18 cellular contexts compared by ENCODE assay signal in the genomic region with DNA sequence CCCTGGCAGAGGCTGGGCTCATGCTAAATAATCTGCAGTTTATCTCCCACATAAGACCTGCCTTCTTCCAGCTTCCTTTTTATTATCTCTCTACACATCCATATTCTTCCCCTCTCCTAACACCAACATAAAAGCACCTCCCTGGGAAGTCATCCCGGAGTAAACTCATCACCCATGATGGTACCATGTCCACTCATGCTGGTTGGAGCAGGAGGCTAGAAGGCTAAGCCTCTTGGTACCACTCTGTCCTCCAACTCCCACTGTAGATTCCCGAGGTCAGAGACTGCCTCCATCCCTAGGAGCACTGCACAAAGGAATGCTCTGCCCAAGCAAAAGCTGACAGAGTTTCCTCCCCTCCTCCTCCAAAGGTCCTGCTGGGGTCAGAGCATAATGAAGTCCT. TPM values are rescaled to one million over a fixed set of nuclear protein-coding genes. Genes with fewer than 3 reads are reported as not detected.
DNase-seq lines count a peak whose midpoint lies in the region; ATAC-seq and TF ChIP-seq lines count a peak whose summit lies in the region.
"Had no signal": no experiment of that assay in that cellular context is flagged by ENCODE, and none has a peak within 500 bp of the region (broad histone marks: within the 10 kb centered on the region; RNA-seq: fewer than 3 reads in every experiment).

No MANE protein-coding gene starts in this region.

- H3K36me3 ChIP-seq in lower lobe of right lung (peaks cover 57% of the 10 kb centered on the region), heart right ventricle (peaks cover 0 to 70% (median 0%) of the 10 kb centered on the region in 9 donors)
- H3K36me3 ChIP-seq: ascending aorta had no signal

- H3K36me3 Mint-ChIP-seq in activated naive CD4-positive, alpha-beta T cell treated with anti-CD3 and anti-CD28 coated beads, Interleukin-2, amount 10 ng/mL, durations not matched to agents 7 days and 5 days: peaks cover 98% of the 10 kb centered on the region
- H3K36me3 Mint-ChIP-seq in activated CD8-positive, alpha-beta T cell treated with anti-CD3 and anti-CD28 coated beads for 36 hours (ENCODE audit: low read depth): peaks cover 100% of the 10 kb centered on the region

- H3K4me1 Mint-ChIP-seq in activated naive CD4-positive, alpha-beta T cell treated with anti-CD3 and anti-CD28 coated beads, Interleukin-2, amount 10 ng/mL, durations not matched to agents 7 days and 5 days: peaks cover 76% of the 10 kb centered on the region
- H3K4me1 Mint-ChIP-seq in activated CD8-positive, alpha-beta T cell treated with anti-CD3 and anti-CD28 coated beads for 36 hours (ENCODE audit: low read depth): peaks cover 71% of the 10 kb centered on the region

- POLR2A ChIA-PET in activated CD8-positive, alpha-beta T cell treated with anti-CD3 and anti-CD28 coated beads for 36 hours (lab: Charles Lee): interaction anchor here (0.8 to 10.4 kb wide), 7 partner anchors 8 to 36 kb away, joined by 3 to 245 read pairs (median 4); no protein-coding TSS in a partner anchor

- H3K4me1 ChIP-seq in lower lobe of right lung (peaks cover 87% of the 10 kb centered on the region), heart right ventricle (peaks cover 0 to 83% (median 2%) of the 10 kb centered on the region in 9 donors)
- H3K4me1 ChIP-seq: ascending aorta had no signal

- no peak for DNase-seq in activated naive CD4-positive, alpha-beta T cell treated with anti-CD3 and anti-CD28 coated beads, Interleukin-2, amount 10 ng/mL, durations not matched to agents 7 days and 5 days
- DNase-seq in activated naive CD4-positive, alpha-beta T cell treated with Interleukin-2 at 50 U/mL for 16 hours: no peak
- DNase-seq in activated CD8-positive, alpha-beta T cell treated with anti-CD3 and anti-CD28 coated beads for 36 hours: no peak
- DNase-seq in lower lobe of right lung: no peak
- DNase-seq in stimulated activated CD8-positive, alpha-beta memory T cell treated with anti-CD3 and anti-CD28 coated beads, Interleukin-4, amount 100 ng/mL, for 48 hours: no peak
- no peak for DNase-seq in heart right ventricle
- DNase-seq in inferior parietal cortex (ENCODE audit: extremely low spot score): no peak
- DNase-seq in stimulated activated naive CD4-positive, alpha-beta T cell treated with Interleukin-2 at 50 U/mL for 16 hours (lab: John Stamatoyannopoulos, UW): no peak
- DNase-seq: mesendoderm; NCI-H2081; NCI-H524 treated with DMSO at 0.1 percent for 48 hours; SHP77 treated with DMSO at 0.1 percent for 48 hours; stimulated activated CD4-positive, alpha-beta T cell treated with anti-CD3 and anti-CD28 coated beads, Interleukin-12 subunit alpha, Interleukin-12 subunit beta, amount 100 ng/mL, for 4 hours; T-helper 9 cell had no signal

- 78 to 92% methylated on average over 2 of the region's 2 CpGs for WGBS in heart right ventricle, 2 donors

- no peak for ATAC-seq in activated CD8-positive, alpha-beta T cell treated with anti-CD3 and anti-CD28 coated beads for 36 hours
- ATAC-seq in lower lobe of right lung (no peak), heart right ventricle (no peak)
- ATAC-seq: activated CD4-positive, CD25-positive, alpha-beta regulatory T cell treated with anti-CD3 and anti-CD28 coated beads, Interleukin-2, amount 50 U/mL, for 24 hours had no signal

- peak overlapping the region; percentile 99 for H3K4me3 Mint-ChIP-seq in activated naive CD4-positive, alpha-beta T cell treated with anti-CD3 and anti-CD28 coated beads, Interleukin-2, amount 10 ng/mL, durations not matched to agents 7 days and 5 days
- H3K4me3 Mint-ChIP-seq in activated CD8-positive, alpha-beta T cell treated with anti-CD3 and anti-CD28 coated beads for 36 hours: peak overlapping the region; percentile 99

- H3K27me3 ChIP-seq in lower lobe of right lung (ENCODE audit: low read depth) (no peaks in the 10 kb centered on the region), heart right ventricle (no peaks in the 10 kb centered on the region)
- H3K27me3 ChIP-seq: ascending aorta, vagina had no signal

- H3K9me3 Mint-ChIP-seq in activated naive CD4-positive, alpha-beta T cell treated with anti-CD3 and anti-CD28 coated beads, Interleukin-2, amount 10 ng/mL, durations not matched to agents 7 days and 5 days: no peaks in the 10 kb centered on the region
- no peaks in the 10 kb centered on the region for H3K9me3 Mint-ChIP-seq in activated CD8-positive, alpha-beta T cell treated with anti-CD3 and anti-CD28 coated beads for 36 hours

- H3K27me3 Mint-ChIP-seq in activated naive CD4-positive, alpha-beta T cell treated with anti-CD3 and anti-CD28 coated beads, Interleukin-2, amount 10 ng/mL, durations not matched to agents 7 days and 5 days: no peaks in the 10 kb centered on the region
- H3K27me3 Mint-ChIP-seq in activated CD8-positive, alpha-beta T cell treated with anti-CD3 and anti-CD28 coated beads for 36 hours: no peaks in the 10 kb centered on the region

- no peak for TF ChIP-seq CTCF in activated CD8-positive, alpha-beta T cell treated with anti-CD3 and anti-CD28 coated beads for 36 hours (IDR thresholded peaks at IDR 0.05)
- no peak for TF ChIP-seq CTCF in lower lobe of right lung (IDR thresholded peaks at IDR 0.05)
- no peak for TF ChIP-seq CTCF in heart right ventricle (IDR thresholded peaks at IDR 0.05)

- no peaks in the 10 kb centered on the region for H3K9me3 ChIP-seq in lower lobe of right lung
- H3K9me3 ChIP-seq in heart right ventricle: no peaks in the 10 kb centered on the region
- H3K9me3 ChIP-seq: ascending aorta, vagina had no signal

- CTCF ChIA-PET in activated naive CD4-positive, alpha-beta T cell treated with anti-CD3 and anti-CD28 coated beads, Interleukin-2, amount 10 ng/mL, durations not matched to agents 7 days and 5 days (lab: Charles Lee): interaction anchor here (0.7 to 11.1 kb wide), 5 partner anchors 13 to 204 kb away, joined by 3 to 250 read pairs (median 5); no protein-coding TSS in a partner anchor
- CTCF ChIA-PET in activated CD8-positive, alpha-beta T cell treated with anti-CD3 and anti-CD28 coated beads for 36 hours (lab: Charles Lee): interaction anchor here (0.8 to 8.8 kb wide), 8 partner anchors 9 to 165 kb away, joined by 3 to 150 read pairs (median 4); a partner anchor contains a TSS

- H3K27ac ChIP-seq in lower lobe of right lung (no peak overlapping the region), heart right ventricle (peak overlapping the region in 1 of 10 donors; percentile 93)
- H3K27ac ChIP-seq: ascending aorta, vagina had no signal

- H3K27ac Mint-ChIP-seq in activated naive CD4-positive, alpha-beta T cell treated with anti-CD3 and anti-CD28 coated beads, Interleukin-2, amount 10 ng/mL, durations not matched to agents 7 days and 5 days: peak overlapping the region; percentile 97
- peak overlapping the region; percentile 98 for H3K27ac Mint-ChIP-seq in activated CD8-positive, alpha-beta T cell treated with anti-CD3 and anti-CD28 coated beads for 36 hours

- peak overlapping the region; percentile 57 for H3K4me3 ChIP-seq in lower lobe of right lung
- peak overlapping the region in 1 of 10 donors; percentile 58 for H3K4me3 ChIP-seq in heart right ventricle
- H3K4me3 ChIP-seq: ascending aorta, vagina had no signal

- intact Hi-C loops in activated CD8-positive, alpha-beta T cell treated with anti-CD3 and anti-CD28 coated beads for 36 hours (cut with micrococcal nuclease): loop anchor here (5.0 kb wide), 1 partner anchor 49 kb away; no protein-coding TSS in a partner anchor
- intact Hi-C loops in lower lobe of right lung (cut with DNase I) (no loop called here), heart right ventricle (cut with DNase I) (no loop called here)

RNA-seq across cellular contexts. Expression of a gene that starts 4.2 kb away (rescaled TPM):
- 100 to 1,000 TPM; 201 to 208 TPM for total RNA-seq in activated CD8-positive, alpha-beta T cell treated with anti-CD3 and anti-CD28 coated beads for 36 hours
- 113 TPM for total RNA-seq in lower lobe of right lung
- 10 to 100 TPM in 1 of 10 donors, 1 to 10 TPM in 3, under 1 TPM in 6; 0.46 to 11.9 (median 0.85) TPM for total RNA-seq in heart right ventricle
- polyA plus RNA-seq in heart right ventricle: 1 to 10 TPM; 1.1 to 2.3 TPM

RNA-seq across cellular contexts. Expression of a gene that starts 31.3 kb away (rescaled TPM):
- 10 to 100 TPM in 1 of 2 experiments, 1 to 10 TPM in 1; 9.2 to 10.4 TPM for total RNA-seq in activated CD8-positive, alpha-beta T cell treated with anti-CD3 and anti-CD28 coated beads for 36 hours
- total RNA-seq in lower lobe of right lung: 31.2 TPM
- total RNA-seq in heart right ventricle: 1 to 10 TPM in 8 of 10 donors, under 1 TPM in 1, not detected in 1; 0.78 to 5.6 (median 2.1) TPM
- 1 to 10 TPM; 3.4 to 9.4 TPM for polyA plus RNA-seq in heart right ventricle
- total RNA-seq: chondrocyte had no signal

RNA-seq across cellular contexts. Expression of a gene that starts 56.2 kb away (rescaled TPM):
- 10 to 100 TPM; 36.0 to 38.6 TPM for total RNA-seq in activated CD8-positive, alpha-beta T cell treated with anti-CD3 and anti-CD28 coated beads for 36 hours
- total RNA-seq in lower lobe of right lung: 53.4 TPM
- 10 to 100 TPM in 8 of 10 donors, 1 to 10 TPM in 2; 8.5 to 17.2 (median 13.1) TPM for total RNA-seq in heart right ventricle
- polyA plus RNA-seq in heart right ventricle: 10 to 100 TPM in 1 of 2 donors, 1 to 10 TPM in 1; 6.6 to 19.5 TPM

RNA-seq across cellular contexts. Expression of a gene that starts 56.3 kb away (rescaled TPM):
- 10 to 100 TPM; 27.5 to 37.2 TPM for total RNA-seq in activated CD8-positive, alpha-beta T cell treated with anti-CD3 and anti-CD28 coated beads for 36 hours
- total RNA-seq in lower lobe of right lung (73.9 TPM), heart right ventricle (10 to 100 TPM; 26.7 to 49.5 (median 34.6) TPM)
- polyA plus RNA-seq in heart right ventricle: 10 to 100 TPM; 33.8 to 35.1 TPM
